In genomic region chr11:85759915-85760314, GRCh38 we compare ENCODE assay signal across 16 cellular contexts. TPM values are rescaled to one million over a fixed set of nuclear protein-coding genes. Genes with fewer than 3 reads are reported as not detected.
A peak's percentile ranks its signal among the peaks of the same experiment; 100 is the strongest.
DNase-seq lines count a peak whose midpoint lies in the region; ATAC-seq and TF ChIP-seq lines count a peak whose summit lies in the region.
"Had no signal": no experiment of that assay in that cellular context is flagged by ENCODE, and none has a peak within 500 bp of the region (broad histone marks: within the 10 kb centered on the region; RNA-seq: fewer than 3 reads in every experiment).

No MANE protein-coding gene starts in this region.

- H3K9me3 ChIP-seq in right cardiac atrium (ENCODE audit: control insufficient read depth, low read length) = no peaks in the 10 kb centered on the region
- H3K9me3 ChIP-seq: SJSA1, tibial nerve had no signal

- no peaks in the 10 kb centered on the region for H3K27me3 ChIP-seq in right cardiac atrium (ENCODE audit: control insufficient read depth, insufficient read depth)
- H3K27me3 ChIP-seq: cardiac muscle cell, hepatocyte, SJSA1, tibial nerve had no signal

- no peak for TF ChIP-seq CTCF in natural killer cell (IDR thresholded peaks at IDR 0.05)

- peak; percentile 33 for DNase-seq in Daoy (ENCODE audit: low read depth)
- peak; percentile 54 for DNase-seq in NCI-H146 (lab: John Stamatoyannopoulos, UW)
- no peak for DNase-seq in central memory CD8-positive, alpha-beta T cell (ENCODE audit: low spot score in 2 of 2)
- DNase-seq in natural killer cell = no peak
- no peak for DNase-seq in KBM-7
- DNase-seq in right cardiac atrium = no peak
- DNase-seq: DMS79 treated with DMSO at 0.1 percent for 48 hours; naive thymus-derived CD4-positive, alpha-beta T cell; NCI-H1694; stimulated activated CD4-positive, alpha-beta T cell treated with anti-CD3 and anti-CD28 coated beads, Interleukin-2, amount 100 ng/mL, for 48 hours had no signal

- H3K27ac Mint-ChIP-seq in central memory CD8-positive, alpha-beta T cell (ENCODE audit: low read depth) = peak overlapping the region; percentile 68
- peak overlapping the region; percentile 68 to 100 for H3K27ac Mint-ChIP-seq in natural killer cell

- ATAC-seq in central memory CD8-positive, alpha-beta T cell (replicated peaks; ENCODE audit: extremely low read depth, poor library complexity, severe bottlenecking) = no peak
- ATAC-seq in natural killer cell (no peak), HG03439 (IDR thresholded peaks at IDR 0.05; ENCODE audit: unreplicated experiment) (no peak), GM21381 (IDR thresholded peaks at IDR 0.05; ENCODE audit: unreplicated experiment) (no peak), right cardiac atrium (no peak)
- ATAC-seq: naive thymus-derived CD4-positive, alpha-beta T cell had no signal

- H3K4me3 ChIP-seq in right cardiac atrium (ENCODE audit: low read length) = no peak overlapping the region
- H3K4me3 ChIP-seq: cardiac muscle cell, hepatocyte, SJSA1, tibial nerve had no signal

- WGBS in right cardiac atrium = 91% methylated on average over 2 of the region's 2 CpGs

- peak overlapping the region; percentile 30 for H3K4me3 Mint-ChIP-seq in central memory CD8-positive, alpha-beta T cell
- H3K4me3 Mint-ChIP-seq in natural killer cell = peak overlapping the region; percentile 88

- intact Hi-C loops in natural killer cell (cut with micrococcal nuclease) (no loop called here), right cardiac atrium (cut with DNase I) (no loop called here)

- in situ Hi-C loops in KBM-7 (cut with MboI; ENCODE audit: low pct_unique_long_range_greater_than_20kb, low sequenced_read_pairs) = no loop called here

- H3K9me3 Mint-ChIP-seq in central memory CD8-positive, alpha-beta T cell = no peaks in the 10 kb centered on the region
- no peaks in the 10 kb centered on the region for H3K9me3 Mint-ChIP-seq in natural killer cell

- no peak overlapping the region for H3K27ac ChIP-seq in right cardiac atrium (ENCODE audit: low read length)
- H3K27ac ChIP-seq: cardiac muscle cell, hepatocyte, SJSA1, tibial nerve had no signal

- H3K27me3 Mint-ChIP-seq in central memory CD8-positive, alpha-beta T cell = no peaks in the 10 kb centered on the region
- no peaks in the 10 kb centered on the region for H3K27me3 Mint-ChIP-seq in natural killer cell (ENCODE audit: low read depth in 2 of 2)
- H3K27me3 Mint-ChIP-seq: naive thymus-derived CD4-positive, alpha-beta T cell had no signal

- no peaks in the 10 kb centered on the region for H3K4me1 ChIP-seq in right cardiac atrium (ENCODE audit: control insufficient read depth, insufficient read depth, low read length)
- H3K4me1 ChIP-seq: SJSA1, tibial nerve had no signal

- peaks cover 14% of the 10 kb centered on the region for H3K36me3 Mint-ChIP-seq in central memory CD8-positive, alpha-beta T cell (ENCODE audit: insufficient read depth)
- peaks cover 17% of the 10 kb centered on the region for H3K36me3 Mint-ChIP-seq in natural killer cell

- peaks cover 77% of the 10 kb centered on the region for H3K4me1 Mint-ChIP-seq in central memory CD8-positive, alpha-beta T cell
- H3K4me1 Mint-ChIP-seq in natural killer cell = peaks cover 85 to 87% of the 10 kb centered on the region in 2 donors

RNA-seq across cellular contexts. Expression of gene SYTL2, which starts 51.0 kb away (rescaled TPM):
- 28.1 and 59.4 TPM in 2 replicates for total RNA-seq in Daoy (2014; rRNA removed; shearing (Covaris generic))
- total RNA-seq in natural killer cell (100 to 1,000 TPM; 116 to 237 (median 143) TPM), right cardiac atrium (1 to 10 TPM; 4.3 to 7.3 (median 6.3) TPM)
- 5.1 TPM for polyA plus RNA-seq in right cardiac atrium

Comparison
In these comparisons a context has a peak if more than half of its experiments do, and no peak if none do; other contexts are left out.
1. DNase-seq: peak in Daoy (single experiment) and NCI-H146 (single experiment); none in central memory CD8-positive, alpha-beta T cell (0 of 2), natural killer cell (single experiment), KBM-7 (single experiment) and right cardiac atrium (0 of 3).